ENCODE assay signal across 27 cellular contexts in genomic region chr14:88212691-88213090, GRCh38.
"Had no signal": no experiment of that assay in that cellular context is flagged by ENCODE, and none has a peak within 500 bp of the region (broad histone marks: within the 10 kb centered on the region; RNA-seq: fewer than 3 reads in every experiment).

No MANE protein-coding gene starts in this region.

- DNase-seq: activated CD4-positive, alpha-beta T cell treated with anti-CD3 and anti-CD28 coated beads for 48 hours; activated CD4-positive, alpha-beta T cell treated with anti-CD3 and anti-CD28 coated beads, Interleukin-2, amount 50 U/mL, for 4 hours; activated CD4-positive, CD25-positive, alpha-beta regulatory T cell treated with anti-CD3 and anti-CD28 coated beads, Interleukin-2, amount 50 U/mL, for 72 hours; activated CD8-positive, alpha-beta memory T cell treated with anti-CD3 and anti-CD28 coated beads, Interleukin-2, amount 10 ng/mL, durations not matched to agents 7 days and 5 days; activated effector memory CD4-positive, alpha-beta T cell treated with Interleukin-2 at 50 U/mL for 16 hours; activated naive CD4-positive, alpha-beta T cell treated with Interleukin-2 at 50 U/mL for 16 hours; activated naive CD8-positive, alpha-beta T cell treated with anti-CD3 and anti-CD28 coated beads, Interleukin-2, amount 50 U/mL, for 24 hours; activated T-cell treated with anti-CD3 and anti-CD28 coated beads, Interleukin-2, amount 50 U/mL, for 24 hours; amniotic stem cell; brain microvascular endothelial cell; cerebellar nuclear complex; colonic mucosa; dermis blood vessel endothelial cell; Karpas-422; MM.1S; NCI-H1105; NCI-H1694; NCI-H2029; NCI-H526; PC-3; SHP77 treated with DMSO at 0.1 percent for 48 hours; T-helper 17 cell; T-helper 9 cell had no signal

- H3K4me1 ChIP-seq: colonic mucosa had no signal

- H3K27ac ChIP-seq: brain microvascular endothelial cell, cardiac muscle cell, colonic mucosa had no signal

- H3K27me3 ChIP-seq: brain microvascular endothelial cell, cardiac muscle cell, colonic mucosa had no signal

- H3K9me3 ChIP-seq: colonic mucosa had no signal

- ATAC-seq: activated CD8-positive, alpha-beta memory T cell treated with anti-CD3 and anti-CD28 coated beads, Interleukin-2, amount 10 ng/mL, durations not matched to agents 7 days and 5 days; activated naive CD4-positive, alpha-beta T cell treated with anti-CD3 and anti-CD28 coated beads, Interleukin-2, amount 50 U/mL, for 72 hours; activated naive CD8-positive, alpha-beta T cell treated with anti-CD3 and anti-CD28 coated beads, Interleukin-2, amount 50 U/mL, for 24 hours; K562; PC-3; T-helper 17 cell; WTC11 had no signal

- H3K36me3 ChIP-seq: brain microvascular endothelial cell, cardiac muscle cell, colonic mucosa had no signal

- H3K4me3 ChIP-seq: cardiac muscle cell, colonic mucosa, K562 had no signal
